Comparison of ENCODE assay signal across 1 cellular context in genomic region chr11:3643102-3643546, GRCh38.
A peak's percentile ranks its signal among the peaks of the same experiment; 100 is the strongest.
TF ChIP-seq lines count a peak whose summit lies in the region.

No MANE protein-coding gene starts in this region.

TF ChIP-seq in HEK293, 187 proteins besides CTCF, POLR2A, EP300 and RAD21 (continued from another document):
- TF ChIP-seq ZNF692 (tag by site-specific recombination; IDR thresholded peaks at IDR 0.05) (peak; percentile 25; the same call in 1 of the 2 replicates), WT1 (tag by site-specific recombination; IDR thresholded peaks at IDR 0.05) (peak; percentile 65), GLIS1 (tag by site-specific recombination; IDR thresholded peaks at IDR 0.05) (peak; percentile 54), KLF17 (tag by site-specific recombination; IDR thresholded peaks at IDR 0.05) (peak; percentile 90)
